ENCODE assay signal across 8 cellular contexts in genomic region chr4:26319467-26320158, GRCh38. TPM values are rescaled to one million over a fixed set of nuclear protein-coding genes. Genes with fewer than 3 reads are reported as not detected.
DNase-seq lines count a peak whose midpoint lies in the region; ATAC-seq and TF ChIP-seq lines count a peak whose summit lies in the region.

No MANE protein-coding gene starts in this region.

- H3K79me2 ChIP-seq in SU-DHL-6 (ENCODE audit: insufficient read depth, low read length) (peaks cover 32% of the 10 kb centered on the region), parathyroid adenoma (peaks cover 4% of the 10 kb centered on the region)

- peak overlapping the region; percentile 84 for H2AFZ ChIP-seq in SU-DHL-6 (ENCODE audit: low read depth, low read length, severe bottlenecking)
- peak overlapping the region; percentile 90 for H2AFZ ChIP-seq in parathyroid adenoma

- H3K4me3 ChIP-seq in SU-DHL-6 (ENCODE audit: insufficient read depth, low read length, poor library complexity, severe bottlenecking) (peak overlapping the region; percentile 99), adipocyte (ENCODE audit: low read length) (peak overlapping the region; percentile 92), cardiac muscle cell (peak overlapping the region; percentile 56), parathyroid adenoma (ENCODE audit: low read depth, low read length) (peak overlapping the region; percentile 98), tibial nerve (peak overlapping the region; percentile 54 to 87 (median 71))

- DNase-seq in NCI-H1417 (lab: John Stamatoyannopoulos, UW) (peak; percentile 99 to 100 (median 100)), adipocyte (ENCODE audit: low read depth) (peak; percentile 99), cardiac muscle cell (ENCODE audit: low read depth in 1 of 2, low spot score in 1 of 2) (peak; percentile 100), tibial nerve (ENCODE audit: low spot score in 2 of 2) (peak; percentile 97)

- peak; percentile 46 to 83 for TF ChIP-seq POLR2A in tibial nerve (IDR thresholded peaks at IDR 0.05)

- H3K27me3 ChIP-seq in SU-DHL-6 (ENCODE audit: low read length) (no peaks in the 10 kb centered on the region), adipocyte (replicated peaks; ENCODE audit: control insufficient read depth, insufficient read depth, low read length) (no peaks in the 10 kb centered on the region), cardiac muscle cell (no peaks in the 10 kb centered on the region), parathyroid adenoma (ENCODE audit: control insufficient read depth, insufficient read depth, low read length) (no peaks in the 10 kb centered on the region), tibial nerve (no peaks in the 10 kb centered on the region)

- H3K9me3 ChIP-seq in SU-DHL-6 (ENCODE audit: insufficient read depth, low read length) (no peaks in the 10 kb centered on the region), adipocyte (ENCODE audit: control insufficient read depth, low read length) (no peaks in the 10 kb centered on the region), cardiac muscle cell (ENCODE audit: low read depth) (no peaks in the 10 kb centered on the region), parathyroid adenoma (ENCODE audit: control insufficient read depth, low read length) (no peaks in the 10 kb centered on the region), tibial nerve (peaks cover 0 to 14% (median 0%) of the 10 kb centered on the region in 4 donors)

- H3K4me1 ChIP-seq in adipocyte (ENCODE audit: control insufficient read depth, insufficient read depth, low read length) (peaks cover 24% of the 10 kb centered on the region), cardiac muscle cell (ENCODE audit: low read depth) (peaks cover 15% of the 10 kb centered on the region), parathyroid adenoma (no peaks in the 10 kb centered on the region), tibial nerve (peaks cover 0 to 33% (median 10%) of the 10 kb centered on the region in 4 donors)

- peak; percentile 32 for TF ChIP-seq CTCF in GM12874 (IDR thresholded peaks at IDR 0.05; ENCODE audit: insufficient read depth, low read depth, low read length)
- no peak for TF ChIP-seq CTCF in SU-DHL-6 (IDR thresholded peaks at IDR 0.05; ENCODE audit: insufficient read depth, low read length, poor library complexity, severe bottlenecking)
- TF ChIP-seq CTCF in cardiac muscle cell (IDR thresholded peaks at IDR 0.05; ENCODE audit: low read depth, low read length): no peak
- TF ChIP-seq CTCF in parathyroid adenoma (IDR thresholded peaks at IDR 0.05): no peak
- peak in 2 of 5 experiments; percentile 23 to 25 for TF ChIP-seq CTCF in tibial nerve (IDR thresholded peaks at IDR 0.05)

- H4K20me1 ChIP-seq in SU-DHL-6 (ENCODE audit: low read depth, low read length): peaks cover 23% of the 10 kb centered on the region

- 0 to 1% methylated on average over 37 to 39 of the region's 60 CpGs for WGBS in tibial nerve, 2 donors

- H3K9me2 ChIP-seq in SU-DHL-6 (replicated peaks; ENCODE audit: insufficient read depth, low read length): no peaks in the 10 kb centered on the region

- H3K36me3 ChIP-seq in SU-DHL-6 (ENCODE audit: low read length) (no peaks in the 10 kb centered on the region), adipocyte (ENCODE audit: control insufficient read depth, insufficient read depth, low read length, severe bottlenecking) (no peaks in the 10 kb centered on the region), cardiac muscle cell (no peaks in the 10 kb centered on the region), parathyroid adenoma (ENCODE audit: control insufficient read depth, insufficient read depth, low read length) (no peaks in the 10 kb centered on the region), tibial nerve (no peaks in the 10 kb centered on the region)

- peaks cover 14% of the 10 kb centered on the region; the same call in 1 of the 2 replicates for H3F3A ChIP-seq in SU-DHL-6 (ENCODE audit: insufficient read depth)

- H3K27ac ChIP-seq in SU-DHL-6 (ENCODE audit: low read depth, low read length) (peak overlapping the region; percentile 89), cardiac muscle cell (peak overlapping the region; percentile 96), parathyroid adenoma (peak overlapping the region; percentile 92), tibial nerve (peak overlapping the region; percentile 92 to 99 (median 96))

- peak overlapping the region; percentile 87 for H3K4me2 ChIP-seq in SU-DHL-6 (ENCODE audit: low read depth, low read length, poor library complexity, severe bottlenecking)
- peak overlapping the region; percentile 98 for H3K4me2 ChIP-seq in parathyroid adenoma (ENCODE audit: low read length)

- H3K9ac ChIP-seq in SU-DHL-6 (ENCODE audit: low read length): peak overlapping the region; percentile 84
- H3K9ac ChIP-seq in adipocyte (ENCODE audit: low read length): peak overlapping the region; percentile 90
- H3K9ac ChIP-seq in parathyroid adenoma: no peak overlapping the region

- TF ChIP-seq EP300 in tibial nerve (IDR thresholded peaks at IDR 0.05): peak; percentile 19 to 83

- ATAC-seq in HG02763 (IDR thresholded peaks at IDR 0.05; ENCODE audit: unreplicated experiment): peak; percentile 80

RNA-seq across cellular contexts. Expression of gene RBPJ, which starts 1.2 kb away (rescaled TPM):
- total RNA-seq in cardiac muscle cell: 33.0 and 50.3 TPM in 2 replicates
- 80.3 and 94.2 TPM in 2 replicates for polyA plus RNA-seq in cardiac muscle cell
- total RNA-seq in tibial nerve: 10 to 100 TPM; 67.1 to 80.2 (median 76.5) TPM

Comparison
In these comparisons a context has a peak if more than half of its experiments do, and no peak if none do; other contexts are left out.
1. Peak in every context shown above with its lines: DNase-seq, ATAC-seq, H3K4me3 ChIP-seq and H3K27ac ChIP-seq.